Comparison of ENCODE assay signal across 8 cellular contexts in genomic region chr12:124636138-124636968, GRCh38.
DNase-seq lines count a peak whose midpoint lies in the region; ATAC-seq lines count a peak whose summit lies in the region.

No MANE protein-coding gene starts in this region.

- H3K27ac Mint-ChIP-seq in activated CD8-positive, alpha-beta memory T cell treated with anti-CD3 and anti-CD28 coated beads, Interleukin-2, amount 10 ng/mL, durations not matched to agents 7 days and 5 days: no peak overlapping the region
- no peak overlapping the region for H3K27ac Mint-ChIP-seq in stimulated activated effector memory CD8-positive, alpha-beta T cell treated with anti-CD3 and anti-CD28 coated beads, Interleukin-12 subunit alpha, Interleukin-12 subunit beta, amount 100 ng/mL, for 72 hours

- H3K9me3 Mint-ChIP-seq in activated CD8-positive, alpha-beta memory T cell treated with anti-CD3 and anti-CD28 coated beads, Interleukin-2, amount 10 ng/mL, durations not matched to agents 7 days and 5 days (ENCODE audit: low read depth): no peaks in the 10 kb centered on the region
- peaks cover 2% of the 10 kb centered on the region for H3K9me3 Mint-ChIP-seq in stimulated activated effector memory CD8-positive, alpha-beta T cell treated with anti-CD3 and anti-CD28 coated beads, Interleukin-12 subunit alpha, Interleukin-12 subunit beta, amount 100 ng/mL, for 72 hours

- DNase-seq in A172 (ENCODE audit: low spot score): peak; percentile 94
- peak; percentile 80 for DNase-seq in LHCN-M2 (ENCODE audit: low read depth)
- peak; percentile 66 for DNase-seq in activated CD8-positive, alpha-beta memory T cell treated with anti-CD3 and anti-CD28 coated beads, Interleukin-2, amount 10 ng/mL, durations not matched to agents 7 days and 5 days
- DNase-seq in glomerular visceral epithelial cell (ENCODE audit: extremely low spot score): peak; percentile 49
- DNase-seq in stimulated activated effector memory CD8-positive, alpha-beta T cell treated with anti-CD3 and anti-CD28 coated beads, Interleukin-12 subunit alpha, Interleukin-12 subunit beta, amount 100 ng/mL, for 72 hours (ENCODE audit: low spot score in 2 of 2): peak in 1 of 2 donors; percentile 60
- DNase-seq in NCI-H1436 (lab: John Stamatoyannopoulos, UW): no peak
- no peak for DNase-seq in midbrain (lab: John Stamatoyannopoulos, UW)

- no peak for ATAC-seq in activated CD8-positive, alpha-beta memory T cell treated with anti-CD3 and anti-CD28 coated beads, Interleukin-2, amount 10 ng/mL, durations not matched to agents 7 days and 5 days
- ATAC-seq in stimulated activated effector memory CD8-positive, alpha-beta T cell treated with anti-CD3 and anti-CD28 coated beads, Interleukin-12 subunit alpha, Interleukin-12 subunit beta, amount 100 ng/mL, for 72 hours: peak; percentile 62
- no peak for ATAC-seq in GM18870 (IDR thresholded peaks at IDR 0.05; ENCODE audit: unreplicated experiment)

- no peaks in the 10 kb centered on the region for H3K36me3 Mint-ChIP-seq in activated CD8-positive, alpha-beta memory T cell treated with anti-CD3 and anti-CD28 coated beads, Interleukin-2, amount 10 ng/mL, durations not matched to agents 7 days and 5 days
- no peaks in the 10 kb centered on the region for H3K36me3 Mint-ChIP-seq in stimulated activated effector memory CD8-positive, alpha-beta T cell treated with anti-CD3 and anti-CD28 coated beads, Interleukin-12 subunit alpha, Interleukin-12 subunit beta, amount 100 ng/mL, for 72 hours

- peaks cover 18% of the 10 kb centered on the region for H3K27me3 Mint-ChIP-seq in activated CD8-positive, alpha-beta memory T cell treated with anti-CD3 and anti-CD28 coated beads, Interleukin-2, amount 10 ng/mL, durations not matched to agents 7 days and 5 days

- H3K4me1 Mint-ChIP-seq in activated CD8-positive, alpha-beta memory T cell treated with anti-CD3 and anti-CD28 coated beads, Interleukin-2, amount 10 ng/mL, durations not matched to agents 7 days and 5 days: peaks cover 8% of the 10 kb centered on the region
- H3K4me1 Mint-ChIP-seq in stimulated activated effector memory CD8-positive, alpha-beta T cell treated with anti-CD3 and anti-CD28 coated beads, Interleukin-12 subunit alpha, Interleukin-12 subunit beta, amount 100 ng/mL, for 72 hours: peaks cover 10% of the 10 kb centered on the region

- no peak overlapping the region for H3K4me3 Mint-ChIP-seq in activated CD8-positive, alpha-beta memory T cell treated with anti-CD3 and anti-CD28 coated beads, Interleukin-2, amount 10 ng/mL, durations not matched to agents 7 days and 5 days
- no peak overlapping the region for H3K4me3 Mint-ChIP-seq in stimulated activated effector memory CD8-positive, alpha-beta T cell treated with anti-CD3 and anti-CD28 coated beads, Interleukin-12 subunit alpha, Interleukin-12 subunit beta, amount 100 ng/mL, for 72 hours

- CTCF ChIA-PET in activated CD8-positive, alpha-beta memory T cell treated with anti-CD3 and anti-CD28 coated beads, Interleukin-2, amount 10 ng/mL, durations not matched to agents 7 days and 5 days (lab: Charles Lee): no interaction called here

Comparison
In these comparisons a context has a peak if more than half of its experiments do, and no peak if none do; other contexts are left out.
1. DNase-seq: peak in A172 (single experiment), LHCN-M2 (single experiment), activated CD8-positive, alpha-beta memory T cell treated with anti-CD3 and anti-CD28 coated beads, Interleukin-2, amount 10 ng/mL, durations not matched to agents 7 days and 5 days (single experiment) and glomerular visceral epithelial cell (single experiment); none in NCI-H1436 (single experiment) and midbrain (single experiment).